8 cellular contexts compared by ENCODE assay signal in genomic region chr12:120110550-120111501, GRCh38. TPM values are rescaled to one million over a fixed set of nuclear protein-coding genes. Genes with fewer than 3 reads are reported as not detected.
A peak's percentile ranks its signal among the peaks of the same experiment; 100 is the strongest.
DNase-seq lines count a peak whose midpoint lies in the region; ATAC-seq lines count a peak whose summit lies in the region.

No MANE protein-coding gene starts in this region.

- H3K36me3 Mint-ChIP-seq in CD4-positive, alpha-beta memory T cell: peaks cover 28 to 49% of the 10 kb centered on the region in 2 donors
- H3K36me3 Mint-ChIP-seq in activated T-cell treated with anti-CD3 and anti-CD28 coated beads, Interleukin-2, amount 50 U/mL, for 4 hours (ENCODE audit: insufficient read depth): peaks cover 15% of the 10 kb centered on the region

- H3K27me3 ChIP-seq in CD4-positive, alpha-beta memory T cell (ENCODE audit: insufficient read depth, low read length): no peaks in the 10 kb centered on the region

- POLR2A ChIA-PET in CD4-positive, alpha-beta memory T cell (lab: Charles Lee; ENCODE audit: partially characterized antibody): interaction anchor here (0.9 to 4.5 kb wide), 7 partner anchors 10 to 181 kb away, joined by 3 to 27 read pairs (median 10); partner anchors contain the start of genes BICDL1, RNU4-2 and RPLP0

- H3K4me1 ChIP-seq in CD4-positive, alpha-beta memory T cell (ENCODE audit: insufficient read depth, low read length): peaks cover 76% of the 10 kb centered on the region

- peak overlapping the region in 1 of 2 donors; percentile 45 for H3K4me3 ChIP-seq in CD4-positive, alpha-beta memory T cell (ENCODE audit: low read length in 2 of 2)

- peaks cover 23% of the 10 kb centered on the region for H3K36me3 ChIP-seq in CD4-positive, alpha-beta memory T cell (ENCODE audit: insufficient read depth, low read length)
- peaks cover 53% of the 10 kb centered on the region for H3K36me3 ChIP-seq in KOPT-K1 (ENCODE audit: insufficient read depth, low read length)

- CTCF ChIA-PET in CD4-positive, alpha-beta memory T cell (lab: Charles Lee; ENCODE audit: partially characterized antibody): interaction anchor here (0.8 to 2.2 kb wide), 4 partner anchors 24 to 90 kb away, joined by 3 to 11 read pairs (median 4); partner anchors contain the start of gene RPLP0

- peak; percentile 64 for ATAC-seq in GM21447 (IDR thresholded peaks at IDR 0.05; ENCODE audit: unreplicated experiment)
- ATAC-seq in activated T-cell treated with anti-CD3 and anti-CD28 coated beads, Interleukin-2, amount 50 U/mL, for 4 hours: peak; percentile 79 to 81

- peaks cover 52 to 87% (median 67%) of the 10 kb centered on the region in 4 donors for H3K4me1 Mint-ChIP-seq in CD4-positive, alpha-beta memory T cell
- peaks cover 67% of the 10 kb centered on the region for H3K4me1 Mint-ChIP-seq in activated T-cell treated with anti-CD3 and anti-CD28 coated beads, Interleukin-2, amount 50 U/mL, for 4 hours (ENCODE audit: low read depth)

- H3K27ac Mint-ChIP-seq in CD4-positive, alpha-beta memory T cell: peak overlapping the region; percentile 69 to 94 (median 78)

- H3K9me3 ChIP-seq in CD4-positive, alpha-beta memory T cell (ENCODE audit: control insufficient read depth in 1 of 2, low read length in 2 of 2): no peaks in the 10 kb centered on the region
- H3K9me3 ChIP-seq in KOPT-K1 (ENCODE audit: insufficient read depth, low read length, poor library complexity, severe bottlenecking): no peaks in the 10 kb centered on the region

- no peaks in the 10 kb centered on the region for H3K27me3 Mint-ChIP-seq in CD4-positive, alpha-beta memory T cell
- no peaks in the 10 kb centered on the region for H3K27me3 Mint-ChIP-seq in activated T-cell treated with anti-CD3 and anti-CD28 coated beads, Interleukin-2, amount 50 U/mL, for 4 hours (ENCODE audit: low read depth)

- H3K9me3 Mint-ChIP-seq in CD4-positive, alpha-beta memory T cell: peaks cover 0 to 2% (median 0%) of the 10 kb centered on the region in 8 donors
- H3K9me3 Mint-ChIP-seq in activated T-cell treated with anti-CD3 and anti-CD28 coated beads, Interleukin-2, amount 50 U/mL, for 4 hours: no peaks in the 10 kb centered on the region

- peak; percentile 49 to 70 (median 61) for DNase-seq in CD4-positive, alpha-beta memory T cell
- DNase-seq in activated T-cell treated with anti-CD3 and anti-CD28 coated beads, Interleukin-2, amount 50 U/mL, for 4 hours: no peak
- DNase-seq in iPS-NIHi11 (ENCODE audit: low spot score) (peak; percentile 26), NCI-H2029 (lab: John Stamatoyannopoulos, UW) (no peak), SHP77 (lab: John Stamatoyannopoulos, UW) (no peak)
- DNase-seq in stimulated activated naive CD4-positive, alpha-beta T cell (lab: John Stamatoyannopoulos, UW): peak; percentile 15 to 67 (median 32)

- peak overlapping the region; percentile 56 for H3K27ac ChIP-seq in CD4-positive, alpha-beta memory T cell (ENCODE audit: low read depth, low read length)
- peak overlapping the region; percentile 22 for H3K27ac ChIP-seq in KOPT-K1 (ENCODE audit: low read depth, low read length, poor library complexity, severe bottlenecking)

- intact Hi-C loops in CD4-positive, alpha-beta memory T cell (cut with micrococcal nuclease): loop anchor here (1.0 kb wide), 1 partner anchor 24 kb away; no protein-coding TSS in a partner anchor

- H3K4me3 Mint-ChIP-seq in CD4-positive, alpha-beta memory T cell: peak overlapping the region; percentile 33 to 85 (median 80)
- H3K4me3 Mint-ChIP-seq in activated T-cell treated with anti-CD3 and anti-CD28 coated beads, Interleukin-2, amount 50 U/mL, for 4 hours: peak overlapping the region; percentile 69

RNA-seq across cellular contexts. Expression of gene RAB35, which starts 5.7 kb away (rescaled TPM):
- 10 to 100 TPM; 66.2 to 71.3 TPM for total RNA-seq in CD4-positive, alpha-beta memory T cell
- polyA plus RNA-seq in CD4-positive, alpha-beta memory T cell: 10 to 100 TPM; 12.4 to 24.7 TPM
- 10 to 100 TPM; 70.4 to 90.8 (median 74.6) TPM for total RNA-seq in activated T-cell treated with anti-CD3 and anti-CD28 coated beads, Interleukin-2, amount 50 U/mL, for 4 hours

Comparison
In these comparisons a context has a peak if more than half of its experiments do, and no peak if none do; other contexts are left out.
1. DNase-seq: peak in CD4-positive, alpha-beta memory T cell (5 of 5), iPS-NIHi11 (single experiment) and stimulated activated naive CD4-positive, alpha-beta T cell (6 of 6); none in activated T-cell treated with anti-CD3 and anti-CD28 coated beads, Interleukin-2, amount 50 U/mL, for 4 hours (single experiment), NCI-H2029 (single experiment) and SHP77 (0 of 2).